19 cellular contexts compared by ENCODE assay signal in the genomic region with DNA sequence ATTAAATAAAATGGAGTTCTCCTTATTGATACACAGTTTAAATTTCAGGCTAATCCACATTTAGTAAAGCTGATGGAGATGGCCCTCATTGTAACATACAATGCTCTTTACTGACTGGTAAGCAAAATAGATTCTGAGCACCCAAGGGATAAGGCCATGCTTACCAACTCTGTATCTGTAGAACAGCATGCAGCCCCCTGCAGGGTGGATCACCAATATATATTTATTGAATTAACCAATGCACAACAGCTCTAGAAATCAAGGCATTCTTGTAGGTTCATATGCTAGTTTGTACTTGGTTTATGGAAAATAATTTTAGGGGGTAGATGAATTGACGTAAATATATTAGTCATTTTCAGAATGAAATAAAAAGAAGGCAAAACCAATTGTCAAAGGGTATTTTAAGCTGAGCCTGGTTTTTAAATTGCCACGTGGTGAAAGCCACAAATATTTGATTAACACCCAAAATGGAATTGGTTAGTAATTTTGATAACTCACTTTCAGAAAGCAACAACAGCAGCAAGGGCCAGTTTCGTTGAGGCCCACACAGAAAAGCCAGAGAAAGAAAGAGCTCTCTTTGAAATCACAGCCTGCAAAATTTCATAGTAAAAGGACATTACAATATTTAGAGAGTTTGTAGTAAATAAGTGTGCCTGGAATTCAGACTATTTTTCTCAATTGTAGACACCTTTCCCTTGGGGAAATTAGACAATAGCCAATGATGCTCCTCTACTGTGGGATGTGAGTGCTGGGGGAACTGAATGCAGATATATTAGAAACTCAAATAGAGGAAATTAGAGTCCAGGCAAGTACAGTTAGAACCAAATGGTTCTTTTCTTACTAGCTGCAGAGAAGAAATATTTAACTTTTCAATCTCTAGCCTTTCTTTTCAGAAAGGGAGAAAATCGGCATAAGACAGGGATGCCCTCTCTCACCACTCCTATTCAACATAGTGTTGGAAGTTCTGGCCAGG.
DNase-seq lines count a peak whose midpoint lies in the region; ATAC-seq, FAIRE-seq and TF ChIP-seq lines count a peak whose summit lies in the region.
"Had no signal": no experiment of that assay in that cellular context is flagged by ENCODE, and none has a peak within 500 bp of the region (broad histone marks: within the 10 kb centered on the region; RNA-seq: fewer than 3 reads in every experiment).

No MANE protein-coding gene starts in this region.

- ATAC-seq in GM19452 (IDR thresholded peaks at IDR 0.05; ENCODE audit: unreplicated experiment): peak; percentile 75
- peak; percentile 60 for ATAC-seq in HG02840 (IDR thresholded peaks at IDR 0.05; ENCODE audit: low FRiP score, unreplicated experiment)
- peak; percentile 85 for ATAC-seq in HG03378 (IDR thresholded peaks at IDR 0.05; ENCODE audit: unreplicated experiment)
- no peak for ATAC-seq in CD4-positive, alpha-beta T cell (ENCODE audit: poor library complexity)
- ATAC-seq: K562, upper lobe of right lung had no signal

- H3K9me3 Mint-ChIP-seq in activated CD4-positive, alpha-beta T cell treated with anti-CD3 and anti-CD28 coated beads, Interleukin-2, amount 10 ng/mL, durations not matched to agents 24 days and 14 days: no peaks in the 10 kb centered on the region
- H3K9me3 Mint-ChIP-seq in CD4-positive, alpha-beta T cell: no peaks in the 10 kb centered on the region
- H3K9me3 Mint-ChIP-seq: activated naive CD8-positive, alpha-beta T cell treated with anti-CD3 and anti-CD28 coated beads, Interleukin-2, amount 10 ng/mL, durations not matched to agents 7 days and 5 days had no signal

- H3K4me3 Mint-ChIP-seq in activated CD4-positive, alpha-beta T cell treated with anti-CD3 and anti-CD28 coated beads, Interleukin-2, amount 10 ng/mL, durations not matched to agents 24 days and 14 days: no peak overlapping the region
- H3K4me3 Mint-ChIP-seq in CD4-positive, alpha-beta T cell: no peak overlapping the region
- H3K4me3 Mint-ChIP-seq: activated naive CD8-positive, alpha-beta T cell treated with anti-CD3 and anti-CD28 coated beads, Interleukin-2, amount 10 ng/mL, durations not matched to agents 7 days and 5 days had no signal

- DNase-seq in GM18507 (ENCODE audit: extremely low spot score, insufficient read length, low read depth) (no peak), NCI-H2171 treated with DMSO at 0.1 percent for 48 hours (lab: John Stamatoyannopoulos, UW) (no peak), NCI-H2081 (lab: John Stamatoyannopoulos, UW) (no peak)
- DNase-seq in activated CD4-positive, alpha-beta T cell treated with anti-CD3 and anti-CD28 coated beads, Interleukin-2, amount 10 ng/mL, durations not matched to agents 24 days and 14 days: no peak
- no peak for DNase-seq in CD4-positive, alpha-beta T cell
- DNase-seq: activated CD8-positive, alpha-beta memory T cell treated with anti-CD3 and anti-CD28 coated beads, Interleukin-2, amount 50 U/mL, for 4 hours; activated naive CD8-positive, alpha-beta T cell treated with anti-CD3 and anti-CD28 coated beads, Interleukin-2, amount 10 ng/mL, durations not matched to agents 7 days and 5 days; caudate nucleus; kidney glomerular epithelial cell; NCI-H1436 treated with DMSO at 0.1 percent for 48 hours; NCI-H82; SHP77 treated with DMSO at 0.1 percent for 48 hours; stimulated activated CD8-positive, alpha-beta memory T cell treated with anti-CD3 and anti-CD28 coated beads, Interleukin-4, amount 100 ng/mL, for 48 hours; upper lobe of right lung had no signal

- H3K27me3 ChIP-seq in CD4-positive, alpha-beta T cell (ENCODE audit: control insufficient read depth, insufficient read depth, low read length): no peaks in the 10 kb centered on the region
- H3K27me3 ChIP-seq: upper lobe of right lung had no signal

- POLR2A ChIA-PET in CD4-positive, alpha-beta T cell (lab: Charles Lee): no interaction called here

- no peaks in the 10 kb centered on the region for H3K9me3 ChIP-seq in CD4-positive, alpha-beta T cell (ENCODE audit: control insufficient read depth, low read length)
- H3K9me3 ChIP-seq: prostate gland, upper lobe of right lung had no signal

- no peak for TF ChIP-seq CTCF in CD4-positive, alpha-beta T cell (IDR thresholded peaks at IDR 0.05)

- FAIRE-seq in GM18507 (lab: Jason Lieb, UNC): peak; percentile 79
- FAIRE-seq: K562 had no signal

- CTCF ChIA-PET in CD4-positive, alpha-beta T cell (lab: Charles Lee): no interaction called here

- no peaks in the 10 kb centered on the region for H3K27me3 Mint-ChIP-seq in activated CD4-positive, alpha-beta T cell treated with anti-CD3 and anti-CD28 coated beads, Interleukin-2, amount 10 ng/mL, durations not matched to agents 24 days and 14 days
- no peaks in the 10 kb centered on the region for H3K27me3 Mint-ChIP-seq in CD4-positive, alpha-beta T cell
- H3K27me3 Mint-ChIP-seq: activated naive CD8-positive, alpha-beta T cell treated with anti-CD3 and anti-CD28 coated beads, Interleukin-2, amount 10 ng/mL, durations not matched to agents 7 days and 5 days had no signal

- intact Hi-C loops in activated CD4-positive, alpha-beta T cell treated with anti-CD3 and anti-CD28 coated beads, Interleukin-2, amount 10 ng/mL, durations not matched to agents 24 days and 14 days (cut with micrococcal nuclease): no loop called here
- intact Hi-C loops in CD4-positive, alpha-beta T cell (cut with DNase I, micrococcal nuclease): no loop called here

- H3K27ac Mint-ChIP-seq in activated CD4-positive, alpha-beta T cell treated with anti-CD3 and anti-CD28 coated beads, Interleukin-2, amount 10 ng/mL, durations not matched to agents 24 days and 14 days: no peak overlapping the region
- no peak overlapping the region for H3K27ac Mint-ChIP-seq in CD4-positive, alpha-beta T cell
- H3K27ac Mint-ChIP-seq: activated naive CD8-positive, alpha-beta T cell treated with anti-CD3 and anti-CD28 coated beads, Interleukin-2, amount 10 ng/mL, durations not matched to agents 7 days and 5 days had no signal

- no peak overlapping the region for H3K27ac ChIP-seq in CD4-positive, alpha-beta T cell (ENCODE audit: low read depth, low read length)
- H3K27ac ChIP-seq: prostate gland, upper lobe of right lung had no signal

- no peaks in the 10 kb centered on the region for H3K4me1 Mint-ChIP-seq in activated CD4-positive, alpha-beta T cell treated with anti-CD3 and anti-CD28 coated beads, Interleukin-2, amount 10 ng/mL, durations not matched to agents 24 days and 14 days
- no peaks in the 10 kb centered on the region for H3K4me1 Mint-ChIP-seq in CD4-positive, alpha-beta T cell (ENCODE audit: low read depth)
- H3K4me1 Mint-ChIP-seq: activated naive CD8-positive, alpha-beta T cell treated with anti-CD3 and anti-CD28 coated beads, Interleukin-2, amount 10 ng/mL, durations not matched to agents 7 days and 5 days had no signal

- H3K36me3 Mint-ChIP-seq in activated CD4-positive, alpha-beta T cell treated with anti-CD3 and anti-CD28 coated beads, Interleukin-2, amount 10 ng/mL, durations not matched to agents 24 days and 14 days (ENCODE audit: low read depth): no peaks in the 10 kb centered on the region
- H3K36me3 Mint-ChIP-seq in CD4-positive, alpha-beta T cell (ENCODE audit: low read depth): no peaks in the 10 kb centered on the region
- H3K36me3 Mint-ChIP-seq: activated naive CD8-positive, alpha-beta T cell treated with anti-CD3 and anti-CD28 coated beads, Interleukin-2, amount 10 ng/mL, durations not matched to agents 7 days and 5 days had no signal
